In the genomic region with DNA sequence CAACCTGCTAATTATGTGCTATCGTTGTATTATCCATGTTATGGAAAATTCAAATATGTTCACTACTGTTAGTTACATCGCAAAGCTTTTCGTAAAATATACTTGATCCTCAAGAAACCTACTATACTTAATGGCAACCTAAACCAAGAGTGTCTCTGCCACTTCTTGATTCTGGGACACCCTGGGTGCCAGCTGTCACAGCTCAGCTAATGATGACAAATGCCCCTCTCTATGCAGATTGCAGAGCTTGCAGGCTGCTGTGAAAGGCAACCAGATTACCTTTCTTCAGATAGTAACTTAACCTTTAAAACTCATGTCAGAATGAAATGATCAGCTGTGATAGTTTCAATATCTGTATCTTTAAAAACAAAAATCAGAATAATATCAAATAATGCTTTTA, we compare ENCODE assay signal across 25 cellular contexts. TPM values are rescaled to one million over a fixed set of nuclear protein-coding genes. Genes with fewer than 3 reads are reported as not detected.
DNase-seq lines count a peak whose midpoint lies in the region; TF ChIP-seq lines count a peak whose summit lies in the region.
"Had no signal": no experiment of that assay in that cellular context is flagged by ENCODE, and none has a peak within 500 bp of the region (broad histone marks: within the 10 kb centered on the region; RNA-seq: fewer than 3 reads in every experiment).

No MANE protein-coding gene starts in this region.

- H3K27me3 ChIP-seq in WERI-Rb-1 (ENCODE audit: insufficient read depth, low read depth, severe bottlenecking) (no peaks in the 10 kb centered on the region), H7 (ENCODE audit: control insufficient read depth, insufficient read depth, low read length) (no peaks in the 10 kb centered on the region), brain microvascular endothelial cell (replicated peaks) (no peaks in the 10 kb centered on the region), prostate gland (replicated peaks; ENCODE audit: insufficient read depth) (no peaks in the 10 kb centered on the region)
- H3K27me3 ChIP-seq: dorsolateral prefrontal cortex, testis, uterus had no signal

- in situ Hi-C loops in brain microvascular endothelial cell (cut with HindIII; ENCODE audit: low pct_ligation_motif_present, low sequenced_read_pairs), result no loop called here

- H3K4me1 ChIP-seq in prostate gland (replicated peaks), result no peaks in the 10 kb centered on the region
- H3K4me1 ChIP-seq: testis, uterus had no signal

- DNase-seq in DMS 273 (lab: John Stamatoyannopoulos, UW; ENCODE audit: unreplicated experiment) (peak; percentile 81), NCI-H1417 (lab: John Stamatoyannopoulos, UW) (peak; percentile 13 to 87 (median 60)), NCI-H2171 treated with DMSO at 0.1 percent for 48 hours (lab: John Stamatoyannopoulos, UW) (peak; percentile 82), WERI-Rb-1 (peak; percentile 91), AML-193 (lab: John Stamatoyannopoulos, UW) (no peak), H7 (no peak), brain microvascular endothelial cell (no peak), prostate gland (ENCODE audit: low spot score) (no peak)
- DNase-seq: activated CD4-positive, alpha-beta T cell treated with anti-CD3 and anti-CD28 coated beads for 36 hours; activated naive CD4-positive, alpha-beta T cell treated with anti-CD3 and anti-CD28 coated beads for 36 hours; activated T-cell treated with anti-CD3 and anti-CD28 coated beads, Interleukin-2, amount 50 U/mL, for 72 hours; anterior cingulate cortex; central memory CD4-positive, alpha-beta T cell; KG1; kidney glomerular epithelial cell; NCI-H2227 treated with DMSO at 0.1 percent for 48 hours; stimulated activated CD4-positive, alpha-beta T cell treated with anti-CD3 and anti-CD28 coated beads, Interleukin-4, amount 100 ng/mL, for 1 hour; stimulated activated naive CD4-positive, alpha-beta T cell; T-cell; testis; uterus had no signal

- TF ChIP-seq CTCF in WERI-Rb-1 (IDR thresholded peaks at IDR 0.05; ENCODE audit: low read depth, low read length), result no peak
- TF ChIP-seq CTCF in brain microvascular endothelial cell (IDR thresholded peaks at IDR 0.05; ENCODE audit: low read depth, low read length, missing control alignments), result no peak
- no peak for TF ChIP-seq CTCF in prostate gland (IDR thresholded peaks at IDR 0.05)

- no peaks in the 10 kb centered on the region for H3K36me3 ChIP-seq in WERI-Rb-1
- H3K36me3 ChIP-seq in H7 (replicated peaks; ENCODE audit: control insufficient read depth, insufficient read depth, low read length), result no peaks in the 10 kb centered on the region
- H3K36me3 ChIP-seq in brain microvascular endothelial cell (replicated peaks), result no peaks in the 10 kb centered on the region
- no peaks in the 10 kb centered on the region for H3K36me3 ChIP-seq in prostate gland
- H3K36me3 ChIP-seq: uterus had no signal

- 93% methylated on average over 3 of the region's 3 CpGs for WGBS in prostate gland

- no peak for TF ChIP-seq POLR2A in prostate gland (IDR thresholded peaks at IDR 0.05)

- H3K27ac ChIP-seq in WERI-Rb-1 (peak overlapping the region; percentile 66), brain microvascular endothelial cell (no peak overlapping the region), prostate gland (no peak overlapping the region)
- H3K27ac ChIP-seq: testis, uterus had no signal

- intact Hi-C loops in prostate gland (cut with DNase I), result no loop called here

- H3K9me3 ChIP-seq in WERI-Rb-1 (ENCODE audit: severe bottlenecking), result no peaks in the 10 kb centered on the region
- no peaks in the 10 kb centered on the region for H3K9me3 ChIP-seq in prostate gland
- H3K9me3 ChIP-seq: testis, uterus had no signal

- H3K4me3 ChIP-seq in WERI-Rb-1 (ENCODE audit: low read depth, low read length), result peak overlapping the region; percentile 23
- H3K4me3 ChIP-seq in H7 (ENCODE audit: insufficient read depth, low read depth, low read length), result no peak overlapping the region
- H3K4me3 ChIP-seq in brain microvascular endothelial cell (ENCODE audit: low read depth, low read length), result no peak overlapping the region
- H3K4me3 ChIP-seq in prostate gland, result no peak overlapping the region
- H3K4me3 ChIP-seq: dorsolateral prefrontal cortex, GM12878, smooth muscle cell, testis, uterus had no signal

RNA-seq across cellular contexts. Expression of a gene that starts 9.0 kb away (rescaled TPM):
- total RNA-seq in H7 (2014; rRNA removed; shearing (Covaris generic)), result 0.07 TPM in 2 replicates
- total RNA-seq in prostate gland, result 1 to 10 TPM in 1 of 2 donors, under 1 TPM in 1; 0.51 to 3.1 TPM
- total RNA-seq: activated CD4-positive, alpha-beta T cell treated with anti-CD3 and anti-CD28 coated beads for 36 hours; activated naive CD4-positive, alpha-beta T cell treated with anti-CD3 and anti-CD28 coated beads for 36 hours; activated T-cell treated with anti-CD3 and anti-CD28 coated beads, Interleukin-2, amount 50 U/mL, for 72 hours; GM12878; HT1080; smooth muscle cell; T-cell; testis had no signal

Comparison
In these comparisons a context has a peak if more than half of its experiments do, and no peak if none do; other contexts are left out.
1. DNase-seq: peak in DMS 273 (single experiment), NCI-H1417 (3 of 3), NCI-H2171 treated with DMSO at 0.1 percent for 48 hours (single experiment) and WERI-Rb-1 (single experiment); none in AML-193 (0 of 2), H7 (single experiment), brain microvascular endothelial cell (single experiment) and prostate gland (single experiment).